8 cellular contexts compared by ENCODE assay signal in the genomic region with DNA sequence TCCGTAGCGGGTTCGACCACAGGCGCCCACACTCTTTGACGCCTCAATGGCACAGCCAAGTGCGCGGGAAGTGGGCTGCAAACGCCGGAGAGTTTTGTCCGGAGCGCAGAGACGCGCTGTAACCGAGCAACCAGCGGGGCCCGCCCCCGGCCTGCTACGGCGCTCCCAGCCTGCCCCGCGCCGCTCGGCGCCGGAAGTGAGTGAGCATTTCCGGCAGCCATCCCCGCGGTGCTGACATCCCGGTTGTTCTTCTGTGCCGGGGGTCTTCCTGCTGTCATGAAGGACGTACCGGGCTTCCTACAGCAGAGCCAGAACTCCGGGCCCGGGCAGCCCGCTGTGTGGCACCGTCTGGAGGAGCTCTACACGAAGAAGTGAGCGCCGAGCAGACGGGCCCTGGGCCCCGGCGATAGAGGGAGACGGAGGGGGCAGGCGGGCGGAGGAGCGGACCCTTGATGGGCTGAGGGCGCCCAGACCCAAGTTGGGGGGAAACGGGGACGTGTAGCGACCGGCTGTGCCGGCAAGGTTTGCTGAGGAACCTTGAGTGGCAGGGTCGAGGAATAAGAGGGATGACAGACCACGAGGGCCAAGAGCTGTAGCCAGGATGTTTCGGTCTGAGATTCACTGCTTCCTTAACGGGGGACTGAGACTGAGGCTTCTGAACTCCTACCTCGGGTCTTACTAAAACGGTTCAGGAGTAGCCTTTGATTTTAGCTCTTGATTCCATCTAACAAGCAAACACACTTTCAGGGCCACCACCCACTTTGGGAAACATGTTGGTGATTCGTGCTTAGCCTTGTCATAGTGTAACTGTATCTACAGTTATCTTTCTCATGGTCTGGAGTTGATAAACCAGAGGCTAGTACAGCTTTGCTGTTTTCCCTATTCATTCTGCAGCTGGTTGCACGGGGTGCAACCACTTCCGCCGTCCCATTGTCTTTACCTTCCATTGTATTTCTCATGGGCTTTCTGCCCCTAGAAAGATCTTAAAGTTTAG. TPM values are rescaled to one million over a fixed set of nuclear protein-coding genes. Genes with fewer than 3 reads are reported as not detected.
DNase-seq lines count a peak whose midpoint lies in the region; ATAC-seq, FAIRE-seq and TF ChIP-seq lines count a peak whose summit lies in the region.

A gene (plus strand): TSS at position 203 of the 994 bp plus-strand sequence. CDS start 74 bp downstream, at position 277.

- ATAC-seq in T-helper 17 cell (peak; percentile 86), psoas muscle (peak; percentile 91 to 95 (median 92))

- TF ChIP-seq POLR2A in GM10847 (IDR thresholded peaks at IDR 0.05; ENCODE audit: extremely low read depth, insufficient read length), result peak; percentile 66

- intact Hi-C loops in psoas muscle (cut with DNase I), result loop anchor here (5.0 to 10.0 kb wide), 3 partner anchors 35 to 268 kb away; a partner anchor contains a TSS

- peak; percentile 81 for DNase-seq in HFFc6
- DNase-seq in NCI-H1092 (lab: John Stamatoyannopoulos, UW), result peak; percentile 66
- DNase-seq in T-helper 17 cell, result peak; percentile 82 to 83 (median 83)
- peak; percentile 24 to 90 (median 74) for DNase-seq in amygdala (lab: John Stamatoyannopoulos, UW)
- DNase-seq in right atrium auricular region (ENCODE audit: low spot score), result peak; percentile 84
- DNase-seq in psoas muscle, result peak; percentile 88 to 94
- peak; percentile 86 for DNase-seq in urothelium cell line (ENCODE audit: low spot score)

- peaks cover 42% of the 10 kb centered on the region for H3K4me1 Mint-ChIP-seq in HFFc6 (ENCODE audit: low read depth)
- peaks cover 36% of the 10 kb centered on the region for H3K4me1 Mint-ChIP-seq in T-helper 17 cell

- H3K9me3 Mint-ChIP-seq in HFFc6, result no peaks in the 10 kb centered on the region

- peaks cover 3% of the 10 kb centered on the region; the same call in 1 of the 2 replicates for H3K27me3 Mint-ChIP-seq in HFFc6 (ENCODE audit: insufficient read depth)
- H3K27me3 Mint-ChIP-seq in T-helper 17 cell, result no peaks in the 10 kb centered on the region

- peaks cover 14% of the 10 kb centered on the region for H3K36me3 Mint-ChIP-seq in HFFc6 (ENCODE audit: low read depth)
- H3K36me3 Mint-ChIP-seq in T-helper 17 cell (ENCODE audit: low read depth), result peaks cover 5% of the 10 kb centered on the region

- WGBS in psoas muscle, 3 donors, result 1 to 3% (median 2%) methylated on average over 51 to 62 of the region's 62 CpGs

- peak within 1 kb of the TSS; percentile 89 to 98 for H3K4me3 ChIP-seq in right atrium auricular region
- H3K4me3 ChIP-seq in psoas muscle, result peak within 1 kb of the TSS; percentile 86

- TF ChIP-seq CTCF in HFFc6 (IDR thresholded peaks at IDR 0.05), result 0 out of 2 replicates have a peak, but pooled peaks have one; percentile 3
- TF ChIP-seq CTCF in right atrium auricular region (IDR thresholded peaks at IDR 0.05), result no peak
- no peak for TF ChIP-seq CTCF in psoas muscle (IDR thresholded peaks at IDR 0.05)

- H3K4me3 Mint-ChIP-seq in HFFc6, result peak within 1 kb of the TSS; percentile 92
- peak within 1 kb of the TSS; percentile 96 for H3K4me3 Mint-ChIP-seq in T-helper 17 cell

- no peaks in the 10 kb centered on the region for H3K9me3 ChIP-seq in T-helper 17 cell (ENCODE audit: control insufficient read depth, low read length, poor library complexity, severe bottlenecking)
- H3K9me3 ChIP-seq in right atrium auricular region, result no peaks in the 10 kb centered on the region
- no peaks in the 10 kb centered on the region for H3K9me3 ChIP-seq in psoas muscle

- H3K27ac Mint-ChIP-seq in HFFc6 (peak within 1 kb of the TSS; percentile 93), T-helper 17 cell (peak within 1 kb of the TSS; percentile 98)

- peaks cover 10% of the 10 kb centered on the region for H3K36me3 ChIP-seq in right atrium auricular region
- peaks cover 3 to 44% of the 10 kb centered on the region in 2 donors for H3K36me3 ChIP-seq in psoas muscle (ENCODE audit: insufficient read depth in 1 of 2, low read depth in 1 of 2)

- no peak for FAIRE-seq in urothelium cell line (lab: Jason Lieb, UNC)

- H3K4me1 ChIP-seq in right atrium auricular region, result peaks cover 0 to 35% of the 10 kb centered on the region in 2 donors
- peaks cover 45% of the 10 kb centered on the region for H3K4me1 ChIP-seq in psoas muscle

- H3K27me3 ChIP-seq in right atrium auricular region, result no peaks in the 10 kb centered on the region
- no peaks in the 10 kb centered on the region for H3K27me3 ChIP-seq in psoas muscle (ENCODE audit: insufficient read depth in 3 of 3, low read length in 2 of 3)

- H3K27ac ChIP-seq in right atrium auricular region, result peak within 1 kb of the TSS; percentile 93 to 98
- peak within 1 kb of the TSS; percentile 92 for H3K27ac ChIP-seq in psoas muscle

RNA-seq across cellular contexts. Expression of the gene that starts here (rescaled TPM):
- total RNA-seq in HFFc6 (2021; fragmentation: NEBNext Ultra II Directional; extraction: Animal tissue kit (Norgen Biotek cat#: 25700)), result 100 to 1,000 TPM; 167 to 180 (median 172) TPM
- total RNA-seq in T-helper 17 cell (10 to 100 TPM; 60.6 to 63.6 TPM), right atrium auricular region (10 to 100 TPM; 75.3 to 80.3 TPM), psoas muscle (100 to 1,000 TPM; 108 to 190 (median 149) TPM)
- 100 to 1,000 TPM; 171 to 265 (median 258) TPM for polyA plus RNA-seq in psoas muscle

Comparison
In these comparisons a context has a peak if more than half of its experiments do, and no peak if none do; other contexts are left out.
1. Peak in every context shown above with its lines: DNase-seq, ATAC-seq, H3K4me3 ChIP-seq and H3K27ac ChIP-seq.